ENCODE assay signal across 1 cellular context in the genomic region with DNA sequence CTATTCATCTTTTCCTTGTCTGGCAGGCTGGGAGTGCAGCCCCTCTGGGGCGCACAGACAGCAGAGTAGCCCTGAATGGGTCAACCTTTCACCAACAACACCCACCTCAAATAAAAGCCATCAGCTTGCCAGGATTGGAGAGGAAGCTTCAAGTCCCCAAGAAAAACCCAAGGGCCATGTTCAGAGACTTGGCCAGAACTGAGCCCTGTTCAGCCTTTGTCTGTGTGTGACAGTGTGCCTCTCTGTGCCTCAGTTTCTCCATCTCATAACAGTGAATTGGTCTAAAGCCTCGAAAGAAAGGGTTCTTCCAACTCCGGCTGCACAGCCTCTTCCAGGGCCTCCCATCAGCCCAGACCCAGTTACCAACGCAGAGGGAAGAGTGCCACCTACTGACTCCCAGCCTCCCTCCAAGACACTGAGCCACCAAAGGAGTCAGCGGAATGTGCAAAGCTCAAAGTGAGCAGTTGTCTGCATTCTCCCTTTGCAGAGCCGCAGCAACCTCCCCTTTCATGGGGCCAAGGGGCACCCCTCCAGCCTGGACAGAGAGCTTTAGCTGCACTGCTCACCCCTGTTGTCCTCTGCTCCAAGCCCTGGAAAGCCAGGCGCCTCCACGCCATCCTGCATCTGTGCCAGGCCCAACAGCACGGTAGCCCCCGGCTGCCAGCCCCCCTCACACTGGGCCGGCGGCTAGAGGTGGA.
TF ChIP-seq lines count a peak whose summit lies in the region.

No MANE protein-coding gene starts in this region.

TF ChIP-seq in HepG2, 621 proteins besides CTCF, POLR2A, EP300 and RAD21 (continued from another document and continues in another):
- TF ChIP-seq ZNF414 (CRISPR knock-in tag; IDR thresholded peaks at IDR 0.05): no peak
- TF ChIP-seq ZMYM2 (CRISPR knock-in tag; IDR thresholded peaks at IDR 0.05): no peak
- no peak for TF ChIP-seq ZFP90 (CRISPR knock-in tag; IDR thresholded peaks at IDR 0.05; ENCODE audit: borderline replicate concordance)
- peak; percentile 36; the same call in 1 of the 2 replicates for TF ChIP-seq ZNF644 (CRISPR knock-in tag; IDR thresholded peaks at IDR 0.05; ENCODE audit: low read depth)
- TF ChIP-seq, protein P1, sequence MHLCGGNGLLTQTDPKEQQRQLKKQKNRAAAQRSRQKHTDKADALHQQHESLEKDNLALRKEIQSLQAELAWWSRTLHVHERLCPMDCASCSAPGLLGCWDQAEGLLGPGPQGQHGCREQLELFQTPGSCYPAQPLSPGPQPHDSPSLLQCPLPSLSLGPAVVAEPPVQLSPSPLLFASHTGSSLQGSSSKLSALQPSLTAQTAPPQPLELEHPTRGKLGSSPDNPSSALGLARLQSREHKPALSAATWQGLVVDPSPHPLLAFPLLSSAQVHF (CRISPR knock-in tag; IDR thresholded peaks at IDR 0.05): no peak
- TF ChIP-seq, protein P2, sequence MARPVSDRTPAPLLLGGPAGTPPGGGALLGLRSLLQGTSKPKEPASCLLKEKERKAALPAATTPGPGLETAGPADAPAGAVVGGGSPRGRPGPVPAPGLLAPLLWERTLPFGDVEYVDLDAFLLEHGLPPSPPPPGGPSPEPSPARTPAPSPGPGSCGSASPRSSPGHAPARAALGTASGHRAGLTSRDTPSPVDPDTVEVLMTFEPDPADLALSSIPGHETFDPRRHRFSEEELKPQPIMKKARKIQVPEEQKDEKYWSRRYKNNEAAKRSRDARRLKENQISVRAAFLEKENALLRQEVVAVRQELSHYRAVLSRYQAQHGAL (CRISPR knock-in tag; IDR thresholded peaks at IDR 0.05; ENCODE audit: not compliant biosample characterization): no peak
- TF ChIP-seq ZNF841 (CRISPR knock-in tag; IDR thresholded peaks at IDR 0.05; ENCODE audit: borderline replicate concordance): no peak
- TF ChIP-seq, protein P3, sequence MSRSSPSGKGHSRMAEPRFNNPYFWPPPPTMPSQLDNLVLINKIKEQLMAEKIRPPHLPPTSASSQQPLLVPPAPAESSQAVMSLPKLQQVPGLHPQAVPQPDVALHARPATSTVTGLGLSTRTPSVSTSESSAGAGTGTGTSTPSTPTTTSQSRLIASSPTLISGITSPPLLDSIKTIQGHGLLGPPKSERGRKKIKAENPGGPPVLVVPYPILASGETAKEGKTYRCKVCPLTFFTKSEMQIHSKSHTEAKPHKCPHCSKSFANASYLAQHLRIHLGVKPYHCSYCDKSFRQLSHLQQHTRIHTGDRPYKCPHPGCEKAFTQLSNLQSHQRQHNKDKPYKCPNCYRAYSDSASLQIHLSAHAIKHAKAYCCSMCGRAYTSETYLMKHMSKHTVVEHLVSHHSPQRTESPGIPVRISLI (CRISPR knock-in tag; IDR thresholded peaks at IDR 0.05; ENCODE audit: borderline replicate concordance): no peak
- TF ChIP-seq ZNF780A (CRISPR knock-in tag; IDR thresholded peaks at IDR 0.05): no peak
- no peak for TF ChIP-seq TCF7L2 (IDR thresholded peaks at IDR 0.05; ENCODE audit: low read depth, low read length)
- TF ChIP-seq NFATC3 (CRISPR knock-in tag; IDR thresholded peaks at IDR 0.05): no peak
- TF ChIP-seq ZNF501 (CRISPR knock-in tag; IDR thresholded peaks at IDR 0.05): peak; percentile 62; the same call in 1 of the 2 replicates
- TF ChIP-seq ZNF335 (CRISPR knock-in tag; IDR thresholded peaks at IDR 0.05): 0 out of 2 replicates have a peak, but pooled peaks have one; percentile 47
- TF ChIP-seq ZNF124 (CRISPR knock-in tag; IDR thresholded peaks at IDR 0.05): peak; percentile 46; the same call in 1 of the 2 replicates
- TF ChIP-seq FOXK1 (CRISPR knock-in tag; IDR thresholded peaks at IDR 0.05; ENCODE audit: borderline replicate concordance, low read depth): no peak
- no peak for TF ChIP-seq ZNF563 (CRISPR knock-in tag; IDR thresholded peaks at IDR 0.05)
- TF ChIP-seq SOX13 (IDR thresholded peaks at IDR 0.05): no peak
- no peak for TF ChIP-seq SOX13 (CRISPR knock-in tag; conservative IDR thresholded peaks at IDR 0.05 in 1 of 2, IDR thresholded peaks at IDR 0.05 in 1 of 2)
- TF ChIP-seq NPAS2 (CRISPR knock-in tag; IDR thresholded peaks at IDR 0.05; ENCODE audit: borderline replicate concordance): peak; percentile 65; the same call in 1 of the 2 replicates
- no peak for TF ChIP-seq RXRA (CRISPR knock-in tag; IDR thresholded peaks at IDR 0.05)
- no peak for TF ChIP-seq RBAK (CRISPR knock-in tag; IDR thresholded peaks at IDR 0.05)
- TF ChIP-seq ZNF530 (CRISPR knock-in tag; IDR thresholded peaks at IDR 0.05; ENCODE audit: low read depth): no peak
- 0 out of 2 replicates have a peak, but pooled peaks have one; percentile 16 for TF ChIP-seq SAP130 (CRISPR knock-in tag; IDR thresholded peaks at IDR 0.05; ENCODE audit: low read depth)
- no peak for TF ChIP-seq CENPX (CRISPR knock-in tag; IDR thresholded peaks at IDR 0.05)
- no peak for TF ChIP-seq U2AF2 (IDR thresholded peaks at IDR 0.05; ENCODE audit: low read depth, low read length)
- TF ChIP-seq LRRFIP1 (CRISPR knock-in tag; conservative IDR thresholded peaks at IDR 0.05): no peak
- TF ChIP-seq, protein P4, sequence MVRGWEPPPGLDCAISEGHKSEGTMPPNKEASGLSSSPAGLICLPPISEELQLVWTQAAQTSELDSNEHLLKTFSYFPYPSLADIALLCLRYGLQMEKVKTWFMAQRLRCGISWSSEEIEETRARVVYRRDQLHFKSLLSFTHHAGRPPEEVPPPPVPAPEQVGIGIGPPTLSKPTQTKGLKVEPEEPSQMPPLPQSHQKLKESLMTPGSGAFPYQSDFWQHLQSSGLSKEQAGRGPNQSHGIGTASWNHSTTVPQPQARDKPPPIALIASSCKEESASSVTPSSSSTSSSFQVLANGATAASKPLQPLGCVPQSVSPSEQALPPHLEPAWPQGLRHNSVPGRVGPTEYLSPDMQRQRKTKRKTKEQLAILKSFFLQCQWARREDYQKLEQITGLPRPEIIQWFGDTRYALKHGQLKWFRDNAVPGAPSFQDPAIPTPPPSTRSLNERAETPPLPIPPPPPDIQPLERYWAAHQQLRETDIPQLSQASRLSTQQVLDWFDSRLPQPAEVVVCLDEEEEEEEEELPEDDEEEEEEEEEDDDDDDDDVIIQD (CRISPR knock-in tag; IDR thresholded peaks at IDR 0.05; ENCODE audit: low read depth): 0 out of 2 replicates have a peak, but pooled peaks have one; percentile 11
- TF ChIP-seq ATF1 (CRISPR knock-in tag; IDR thresholded peaks at IDR 0.05): no peak
- TF ChIP-seq CHCHD3 (CRISPR knock-in tag; IDR thresholded peaks at IDR 0.05): no peak
- TF ChIP-seq ZNF800 (CRISPR knock-in tag; IDR thresholded peaks at IDR 0.05): no peak
- no peak for TF ChIP-seq ZNF18 (CRISPR knock-in tag; IDR thresholded peaks at IDR 0.05; ENCODE audit: insufficient replicate concordance)
- no peak for TF ChIP-seq ZSCAN5A (CRISPR knock-in tag; IDR thresholded peaks at IDR 0.05; ENCODE audit: borderline replicate concordance)
- TF ChIP-seq, protein P5, sequence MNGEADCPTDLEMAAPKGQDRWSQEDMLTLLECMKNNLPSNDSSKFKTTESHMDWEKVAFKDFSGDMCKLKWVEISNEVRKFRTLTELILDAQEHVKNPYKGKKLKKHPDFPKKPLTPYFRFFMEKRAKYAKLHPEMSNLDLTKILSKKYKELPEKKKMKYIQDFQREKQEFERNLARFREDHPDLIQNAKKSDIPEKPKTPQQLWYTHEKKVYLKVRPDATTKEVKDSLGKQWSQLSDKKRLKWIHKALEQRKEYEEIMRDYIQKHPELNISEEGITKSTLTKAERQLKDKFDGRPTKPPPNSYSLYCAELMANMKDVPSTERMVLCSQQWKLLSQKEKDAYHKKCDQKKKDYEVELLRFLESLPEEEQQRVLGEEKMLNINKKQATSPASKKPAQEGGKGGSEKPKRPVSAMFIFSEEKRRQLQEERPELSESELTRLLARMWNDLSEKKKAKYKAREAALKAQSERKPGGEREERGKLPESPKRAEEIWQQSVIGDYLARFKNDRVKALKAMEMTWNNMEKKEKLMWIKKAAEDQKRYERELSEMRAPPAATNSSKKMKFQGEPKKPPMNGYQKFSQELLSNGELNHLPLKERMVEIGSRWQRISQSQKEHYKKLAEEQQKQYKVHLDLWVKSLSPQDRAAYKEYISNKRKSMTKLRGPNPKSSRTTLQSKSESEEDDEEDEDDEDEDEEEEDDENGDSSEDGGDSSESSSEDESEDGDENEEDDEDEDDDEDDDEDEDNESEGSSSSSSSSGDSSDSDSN (CRISPR knock-in tag; IDR thresholded peaks at IDR 0.05): no peak
- TF ChIP-seq ZSCAN29 (CRISPR knock-in tag; conservative IDR thresholded peaks at IDR 0.05): no peak
